Comparison of ENCODE assay signal across 13 cellular contexts in the genomic region with DNA sequence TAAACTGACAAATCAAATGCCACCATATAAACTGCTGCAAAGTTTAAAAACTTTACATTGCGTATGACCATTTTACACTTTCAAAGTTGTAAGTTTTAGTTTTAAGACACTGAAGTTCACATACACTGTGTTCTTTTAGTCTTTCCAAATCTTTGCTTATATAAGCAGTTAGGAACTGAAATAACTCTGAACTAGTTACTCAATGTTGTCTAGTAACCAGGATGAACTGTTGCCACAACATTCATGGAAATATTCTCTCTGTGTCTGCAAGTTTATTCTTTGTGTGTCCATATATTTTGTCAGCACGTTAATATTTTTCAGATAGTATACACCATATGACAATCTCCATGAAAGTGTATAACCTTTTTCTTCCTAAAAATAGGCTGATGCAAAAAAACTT.
DNase-seq lines count a peak whose midpoint lies in the region; ATAC-seq, FAIRE-seq and TF ChIP-seq lines count a peak whose summit lies in the region.
"Had no signal": no experiment of that assay in that cellular context is flagged by ENCODE, and none has a peak within 500 bp of the region (broad histone marks: within the 10 kb centered on the region; RNA-seq: fewer than 3 reads in every experiment).

No MANE protein-coding gene starts in this region.

- peak; percentile 23 for ATAC-seq in left colon
- no peak for ATAC-seq in activated CD4-positive, CD25-positive, alpha-beta regulatory T cell treated with anti-CD3 and anti-CD28 coated beads, Interleukin-2, amount 50 U/mL, for 24 hours

- peak overlapping the region in 4 of 5 donors; percentile 64 to 77 (median 75) for H3K27ac ChIP-seq in stomach
- H3K27ac ChIP-seq: VCaP had no signal

- H3K9me3 ChIP-seq in stomach, result no peaks in the 10 kb centered on the region
- H3K9me3 ChIP-seq: adrenal gland had no signal

- peaks cover 0 to 41% (median 23%) of the 10 kb centered on the region in 4 donors for H3K4me1 ChIP-seq in stomach

- FAIRE-seq in H54 (lab: Jason Lieb, UNC), result peak; percentile 84
- FAIRE-seq: islet of Langerhans had no signal

- peaks cover 0 to 7% (median 2%) of the 10 kb centered on the region in 4 donors for H3K36me3 ChIP-seq in stomach
- H3K36me3 ChIP-seq: adrenal gland had no signal

- no peaks in the 10 kb centered on the region for H3K27me3 ChIP-seq in stomach
- H3K27me3 ChIP-seq: adrenal gland had no signal

- no peak for TF ChIP-seq EP300 in stomach (IDR thresholded peaks at IDR 0.05)

- no peak overlapping the region for H3K4me3 ChIP-seq in cardiac fibroblast (replicated peaks in 1 of 2; ENCODE audit: low read depth in 2 of 2, low read length in 2 of 2)
- no peak overlapping the region for H3K4me3 ChIP-seq in stomach
- H3K4me3 ChIP-seq: adrenal gland had no signal

- TF ChIP-seq CTCF in cardiac fibroblast (IDR thresholded peaks at IDR 0.05; ENCODE audit: low read depth, low read length) (no peak), stomach (IDR thresholded peaks at IDR 0.05) (no peak)

- TF ChIP-seq POLR2A in H54 (IDR thresholded peaks at IDR 0.05; ENCODE audit: low read depth, low read length), result no peak
- TF ChIP-seq POLR2A in stomach (IDR thresholded peaks at IDR 0.05), result no peak

- WGBS in stomach, 5 donors, result 39 to 62% (median 57%) methylated on average over 2 of the region's 2 CpGs

- no peak for DNase-seq in H54 (ENCODE audit: insufficient read length, low spot score)
- DNase-seq in cardiac fibroblast (ENCODE audit: low read depth in 2 of 2), result peak; percentile 87 to 90
- no peak for DNase-seq in left colon
- no peak for DNase-seq in stomach
- no peak for DNase-seq in activated CD4-positive, alpha-beta T cell treated with anti-CD3 and anti-CD28 coated beads for 4 hours
- no peak for DNase-seq in NCI-H774 (lab: John Stamatoyannopoulos, UW)
- no peak for DNase-seq in stimulated activated CD4-positive, alpha-beta T cell treated with anti-CD3 and anti-CD28 coated beads, Interleukin-4, amount 100 ng/mL, for 24 hours
- DNase-seq: GF-D8, NCI-H526 treated with DMSO at 0.1 percent for 48 hours had no signal

- intact Hi-C loops in left colon (cut with DNase I, micrococcal nuclease) (no loop called here), stomach (cut with DNase I; ENCODE audit: low total_unique reads) (loop anchor here (10.0 kb wide), 1 partner anchor 89 kb away; no protein-coding TSS in a partner anchor)

Comparison
In these comparisons a context has a peak if more than half of its experiments do, and no peak if none do; other contexts are left out.
1. DNase-seq: peak in cardiac fibroblast (2 of 2); none in H54 (single experiment), left colon (0 of 2), stomach (single experiment), activated CD4-positive, alpha-beta T cell treated with anti-CD3 and anti-CD28 coated beads for 4 hours (0 of 2), NCI-H774 (single experiment) and stimulated activated CD4-positive, alpha-beta T cell treated with anti-CD3 and anti-CD28 coated beads, Interleukin-4, amount 100 ng/mL, for 24 hours (single experiment).